ENCODE assay signal across 21 cellular contexts in genomic region chr16:8914098-8914497, GRCh38. TPM values are rescaled to one million over a fixed set of nuclear protein-coding genes. Genes with fewer than 3 reads are reported as not detected.
DNase-seq lines count a peak whose midpoint lies in the region; ATAC-seq and TF ChIP-seq lines count a peak whose summit lies in the region.
"Had no signal": no experiment of that assay in that cellular context is flagged by ENCODE, and none has a peak within 500 bp of the region (broad histone marks: within the 10 kb centered on the region; RNA-seq: fewer than 3 reads in every experiment).

No MANE protein-coding gene starts in this region.

- H3K4me3 ChIP-seq in GM23338 (no peak overlapping the region), sigmoid colon (no peak overlapping the region)
- H3K4me3 ChIP-seq in CD8-positive, alpha-beta memory T cell (ENCODE audit: low read length): no peak overlapping the region
- H3K4me3 ChIP-seq: BLaER1, GM23248, HAP-1 had no signal

- no peaks in the 10 kb centered on the region for H3K9me3 Mint-ChIP-seq in activated naive CD4-positive, alpha-beta T cell treated with anti-CD3 and anti-CD28 coated beads, Interleukin-2, amount 10 ng/mL, durations not matched to agents 7 days and 5 days
- H3K9me3 Mint-ChIP-seq in GM23338: no peaks in the 10 kb centered on the region
- H3K9me3 Mint-ChIP-seq in stimulated activated effector memory CD8-positive, alpha-beta T cell treated with anti-CD3 and anti-CD28 coated beads, Interleukin-12 subunit alpha, Interleukin-12 subunit beta, amount 100 ng/mL, for 72 hours: no peaks in the 10 kb centered on the region
- no peaks in the 10 kb centered on the region for H3K9me3 Mint-ChIP-seq in CD8-positive, alpha-beta memory T cell
- H3K9me3 Mint-ChIP-seq: CD8-positive, alpha-beta T cell had no signal

- H3K9me2 ChIP-seq in GM23338 (ENCODE audit: insufficient read depth): no peaks in the 10 kb centered on the region

- TF ChIP-seq EP300 in sigmoid colon (IDR thresholded peaks at IDR 0.05): no peak

- H3K27ac ChIP-seq in GM23338 (ENCODE audit: low read depth) (no peak overlapping the region), sigmoid colon (no peak overlapping the region)
- no peak overlapping the region for H3K27ac ChIP-seq in CD8-positive, alpha-beta memory T cell (ENCODE audit: low read depth, low read length)
- H3K27ac ChIP-seq: BLaER1, GM23248 had no signal

- H3K4me1 ChIP-seq in GM23338 (ENCODE audit: insufficient read depth) (no peaks in the 10 kb centered on the region; the same call in 1 of the 2 replicates), sigmoid colon (no peaks in the 10 kb centered on the region)
- H3K4me1 ChIP-seq in CD8-positive, alpha-beta memory T cell (ENCODE audit: insufficient read depth, low read length): peaks cover 8% of the 10 kb centered on the region

- TF ChIP-seq POLR2A in sigmoid colon (IDR thresholded peaks at IDR 0.05): no peak

- H3K4me2 ChIP-seq in GM23338: no peak overlapping the region
- H3K4me2 ChIP-seq: BLaER1 had no signal

- intact Hi-C loops in sigmoid colon (cut with DNase I): no loop called here

- H3K4me1 Mint-ChIP-seq in activated naive CD4-positive, alpha-beta T cell treated with anti-CD3 and anti-CD28 coated beads, Interleukin-2, amount 10 ng/mL, durations not matched to agents 7 days and 5 days: peaks cover 84% of the 10 kb centered on the region
- H3K4me1 Mint-ChIP-seq in GM23338: peaks cover 17% of the 10 kb centered on the region
- H3K4me1 Mint-ChIP-seq in T-helper 17 cell: peaks cover 26% of the 10 kb centered on the region
- H3K4me1 Mint-ChIP-seq in stimulated activated effector memory CD8-positive, alpha-beta T cell treated with anti-CD3 and anti-CD28 coated beads, Interleukin-12 subunit alpha, Interleukin-12 subunit beta, amount 100 ng/mL, for 72 hours: peaks cover 26% of the 10 kb centered on the region
- peaks cover 24 to 49% (median 32%) of the 10 kb centered on the region in 3 donors for H3K4me1 Mint-ChIP-seq in CD8-positive, alpha-beta memory T cell

- TF ChIP-seq CTCF in GM23338 (conservative IDR thresholded peaks at IDR 0.05; ENCODE audit: low read depth in 2 of 2) (no peak), sigmoid colon (IDR thresholded peaks at IDR 0.05) (no peak)

- H2AFZ ChIP-seq in GM23338: no peak overlapping the region
- H2AFZ ChIP-seq: GM23248 had no signal

- peak overlapping the region; percentile 17 for H3K27ac Mint-ChIP-seq in activated naive CD4-positive, alpha-beta T cell treated with anti-CD3 and anti-CD28 coated beads, Interleukin-2, amount 10 ng/mL, durations not matched to agents 7 days and 5 days
- H3K27ac Mint-ChIP-seq in GM23338 (peak overlapping the region; percentile 2; the same call in 1 of the 2 replicates), T-helper 17 cell (peak overlapping the region; percentile 72)
- H3K27ac Mint-ChIP-seq in stimulated activated effector memory CD8-positive, alpha-beta T cell treated with anti-CD3 and anti-CD28 coated beads, Interleukin-12 subunit alpha, Interleukin-12 subunit beta, amount 100 ng/mL, for 72 hours: peak overlapping the region; percentile 6
- H3K27ac Mint-ChIP-seq in CD8-positive, alpha-beta memory T cell: peak overlapping the region in 4 of 8 donors; percentile 46 to 61 (median 50)
- H3K27ac Mint-ChIP-seq: CD8-positive, alpha-beta T cell had no signal

- H3K36me3 Mint-ChIP-seq in activated naive CD4-positive, alpha-beta T cell treated with anti-CD3 and anti-CD28 coated beads, Interleukin-2, amount 10 ng/mL, durations not matched to agents 7 days and 5 days: peaks cover 81% of the 10 kb centered on the region
- H3K36me3 Mint-ChIP-seq in GM23338 (ENCODE audit: low read depth) (peaks cover 93% of the 10 kb centered on the region), T-helper 17 cell (ENCODE audit: low read depth) (peaks cover 7% of the 10 kb centered on the region)
- H3K36me3 Mint-ChIP-seq in stimulated activated effector memory CD8-positive, alpha-beta T cell treated with anti-CD3 and anti-CD28 coated beads, Interleukin-12 subunit alpha, Interleukin-12 subunit beta, amount 100 ng/mL, for 72 hours: peaks cover 100% of the 10 kb centered on the region
- H3K36me3 Mint-ChIP-seq in CD8-positive, alpha-beta memory T cell: peaks cover 5 to 95% (median 26%) of the 10 kb centered on the region in 3 donors

- H3K9me3 ChIP-seq in T-helper 17 cell (ENCODE audit: control insufficient read depth, low read length, poor library complexity, severe bottlenecking) (no peaks in the 10 kb centered on the region), sigmoid colon (no peaks in the 10 kb centered on the region)
- no peaks in the 10 kb centered on the region for H3K9me3 ChIP-seq in CD8-positive, alpha-beta memory T cell (ENCODE audit: low read length)
- H3K9me3 ChIP-seq: BLaER1, HAP-1 had no signal

- H4K20me1 ChIP-seq in GM23338 (replicated peaks; ENCODE audit: insufficient read depth): peaks cover 42% of the 10 kb centered on the region

- POLR2A ChIA-PET in CD8-positive, alpha-beta memory T cell (lab: Charles Lee): no interaction called here

- DNase-seq in activated naive CD4-positive, alpha-beta T cell treated with anti-CD3 and anti-CD28 coated beads, Interleukin-2, amount 10 ng/mL, durations not matched to agents 7 days and 5 days: no peak
- no peak for DNase-seq in activated naive CD4-positive, alpha-beta T cell treated with Interleukin-2 at 50 U/mL for 16 hours
- DNase-seq in GM23338 (ENCODE audit: low spot score) (no peak), T-helper 17 cell (no peak), sigmoid colon (no peak)
- no peak for DNase-seq in stimulated activated effector memory CD8-positive, alpha-beta T cell treated with anti-CD3 and anti-CD28 coated beads, Interleukin-12 subunit alpha, Interleukin-12 subunit beta, amount 100 ng/mL, for 72 hours (ENCODE audit: low spot score in 2 of 2)
- DNase-seq in CD8-positive, alpha-beta memory T cell: no peak
- DNase-seq: ACHN; Calu3; CD8-positive, alpha-beta T cell; DMS153; GM23248; KBM-7; NCI-H1092 treated with DMSO at 0.1 percent for 48 hours; NCI-H1436 treated with DMSO at 0.1 percent for 48 hours; NCI-H1930; NCI-H510A; NK-92 treated with Interleukin-12 subunit alpha and Interleukin-12 subunit beta, amount 100 ng/mL, for 24 hours had no signal

- 93 to 94% methylated on average over 3 of the region's 3 CpGs for WGBS in sigmoid colon, 2 donors

- no peaks in the 10 kb centered on the region for H3K27me3 Mint-ChIP-seq in activated naive CD4-positive, alpha-beta T cell treated with anti-CD3 and anti-CD28 coated beads, Interleukin-2, amount 10 ng/mL, durations not matched to agents 7 days and 5 days
- peaks cover 10% of the 10 kb centered on the region for H3K27me3 Mint-ChIP-seq in GM23338 (ENCODE audit: insufficient read depth, low read depth, poor library complexity)
- H3K27me3 Mint-ChIP-seq in T-helper 17 cell: no peaks in the 10 kb centered on the region
- H3K27me3 Mint-ChIP-seq in CD8-positive, alpha-beta memory T cell: no peaks in the 10 kb centered on the region

- CTCF ChIA-PET in activated naive CD4-positive, alpha-beta T cell treated with anti-CD3 and anti-CD28 coated beads, Interleukin-2, amount 10 ng/mL, durations not matched to agents 7 days and 5 days (lab: Charles Lee): interaction anchor here (1.9 kb wide), 1 partner anchor 22 kb away, joined by 8 read pairs; no protein-coding TSS in a partner anchor
- CTCF ChIA-PET in CD8-positive, alpha-beta memory T cell (lab: Charles Lee): interaction anchor here (1.2 to 1.3 kb wide), 2 partner anchors 22 to 95 kb away, joined by 3 read pairs; no protein-coding TSS in a partner anchor

- no peaks in the 10 kb centered on the region for H3K27me3 ChIP-seq in GM23338 (ENCODE audit: insufficient read depth)
- H3K27me3 ChIP-seq in CD8-positive, alpha-beta memory T cell (ENCODE audit: insufficient read depth, low read length, poor library complexity, severe bottlenecking): no peaks in the 10 kb centered on the region
- no peaks in the 10 kb centered on the region for H3K27me3 ChIP-seq in sigmoid colon
- H3K27me3 ChIP-seq: BLaER1 had no signal

- H3F3A ChIP-seq in GM23338 (replicated peaks; ENCODE audit: low read depth): peaks cover 22% of the 10 kb centered on the region; the same call in 1 of the 2 replicates

- H3K36me3 ChIP-seq in GM23338 (ENCODE audit: insufficient read depth): peaks cover 41% of the 10 kb centered on the region
- peaks cover 76% of the 10 kb centered on the region for H3K36me3 ChIP-seq in CD8-positive, alpha-beta memory T cell (ENCODE audit: insufficient read depth, low read length)
- H3K36me3 ChIP-seq in sigmoid colon: peaks cover 4 to 100% (median 52%) of the 10 kb centered on the region in 4 donors

- no peak overlapping the region for H3K4me3 Mint-ChIP-seq in activated naive CD4-positive, alpha-beta T cell treated with anti-CD3 and anti-CD28 coated beads, Interleukin-2, amount 10 ng/mL, durations not matched to agents 7 days and 5 days
- H3K4me3 Mint-ChIP-seq in GM23338: no peak overlapping the region
- H3K4me3 Mint-ChIP-seq in T-helper 17 cell: no peak overlapping the region
- H3K4me3 Mint-ChIP-seq in stimulated activated effector memory CD8-positive, alpha-beta T cell treated with anti-CD3 and anti-CD28 coated beads, Interleukin-12 subunit alpha, Interleukin-12 subunit beta, amount 100 ng/mL, for 72 hours: no peak overlapping the region
- no peak overlapping the region for H3K4me3 Mint-ChIP-seq in CD8-positive, alpha-beta memory T cell
- H3K4me3 Mint-ChIP-seq: CD8-positive, alpha-beta T cell had no signal

- H3K79me2 ChIP-seq in GM23338 (replicated peaks; ENCODE audit: insufficient read depth): peaks cover 36% of the 10 kb centered on the region; the same call in 1 of the 2 replicates

- ATAC-seq in GM23338 (no peak), T-helper 17 cell (no peak)
- no peak for ATAC-seq in stimulated activated effector memory CD8-positive, alpha-beta T cell treated with anti-CD3 and anti-CD28 coated beads, Interleukin-12 subunit alpha, Interleukin-12 subunit beta, amount 100 ng/mL, for 72 hours
- ATAC-seq: CD8-positive, alpha-beta T cell; Panc1 had no signal

RNA-seq across cellular contexts. Expression of gene LITAFD, which starts 31.9 kb away (rescaled TPM):
- total RNA-seq in GM23338 (2014; rRNA removed; shearing (Covaris generic)): not detected in 2 replicates
- polyA plus RNA-seq in GM23338 (2016; fragmentation: Nextera tagmentation; extraction: Ambion mirVana) (not detected in 2 replicates), sigmoid colon (not detected)
- total RNA-seq in T-helper 17 cell (under 1 TPM in 1 of 2 donors, not detected in 1; 0.75 TPM), sigmoid colon (not detected)
- total RNA-seq in CD8-positive, alpha-beta memory T cell: not detected
- polyA plus RNA-seq in CD8-positive, alpha-beta memory T cell: not detected
- total RNA-seq: Calu3; CD8-positive, alpha-beta T cell; GM23248 had no signal
- polyA plus RNA-seq: GM23248 had no signal

RNA-seq across cellular contexts. Expression of gene CARHSP1, which starts 45.3 kb away (rescaled TPM):
- 286 and 301 TPM in 2 replicates for total RNA-seq in GM23338 (2014; rRNA removed; shearing (Covaris generic))
- 324 and 339 TPM in 2 replicates for polyA plus RNA-seq in GM23338 (2016; fragmentation: Nextera tagmentation; extraction: Ambion mirVana)
- 10 to 100 TPM; 25.4 to 30.4 TPM for total RNA-seq in T-helper 17 cell
- 10 to 100 TPM; 52.6 to 57.8 TPM for total RNA-seq in CD8-positive, alpha-beta memory T cell
- 58.5 TPM for polyA plus RNA-seq in CD8-positive, alpha-beta memory T cell
- total RNA-seq in sigmoid colon: 10 to 100 TPM; 32.1 to 79.5 (median 52.8) TPM
- polyA plus RNA-seq in sigmoid colon: 100 to 1,000 TPM; 121 to 154 (median 134) TPM

RNA-seq across cellular contexts. Expression of gene USP7, which starts 49.6 kb away (rescaled TPM):
- 130 and 169 TPM in 2 replicates for total RNA-seq in GM23338 (2014; rRNA removed; shearing (Covaris generic))
- polyA plus RNA-seq in GM23338 (2016; fragmentation: Nextera tagmentation; extraction: Ambion mirVana): 39.9 and 42.3 TPM in 2 replicates
- 100 to 1,000 TPM; 259 to 282 TPM for total RNA-seq in T-helper 17 cell
- 100 to 1,000 TPM; 189 to 192 TPM for total RNA-seq in CD8-positive, alpha-beta memory T cell
- polyA plus RNA-seq in CD8-positive, alpha-beta memory T cell: 12.6 TPM
- 10 to 100 TPM; 64.9 to 84.5 (median 80.5) TPM for total RNA-seq in sigmoid colon
- 10 to 100 TPM; 28.8 to 46.1 (median 28.9) TPM for polyA plus RNA-seq in sigmoid colon
